ENCODE assay signal across 17 cellular contexts in genomic region chr13:89846890-89847585, GRCh38.
DNase-seq lines count a peak whose midpoint lies in the region; ATAC-seq and TF ChIP-seq lines count a peak whose summit lies in the region.
"Had no signal": no experiment of that assay in that cellular context is flagged by ENCODE, and none has a peak within 500 bp of the region (broad histone marks: within the 10 kb centered on the region; RNA-seq: fewer than 3 reads in every experiment).

No MANE protein-coding gene starts in this region.

- intact Hi-C loops in left lung (cut with DNase I): no loop called here
- intact Hi-C loops in A673 (cut with micrococcal nuclease; ENCODE audit: unreplicated experiment): no loop called here

- BruUV-seq in A673 (replicated peaks; lab: Mats Ljungman, UMichigan): no TSS peak

- H3K27ac ChIP-seq in left lung (no peak overlapping the region), A673 (ENCODE audit: low read depth, low read length, poor library complexity, severe bottlenecking) (no peak overlapping the region)
- H3K27ac ChIP-seq: Peyer's patch had no signal

- peaks cover 0 to 5% of the 10 kb centered on the region in 2 donors for H3K9me3 ChIP-seq in left lung
- no peaks in the 10 kb centered on the region for H3K9me3 ChIP-seq in A673 (ENCODE audit: low read depth, low read length, poor library complexity, severe bottlenecking)
- H3K9me3 ChIP-seq: Caco-2, Peyer's patch had no signal

- CTCF ChIA-PET in A673 (lab: Charles Lee): no interaction called here

- TF ChIP-seq CTCF in left lung (IDR thresholded peaks at IDR 0.05): no peak
- TF ChIP-seq CTCF in A673 (conservative IDR thresholded peaks at IDR 0.05; ENCODE audit: low read depth, low read length): no peak

- H3K4me3 ChIP-seq in left lung (no peak overlapping the region), A673 (ENCODE audit: low read depth, low read length, poor library complexity, severe bottlenecking) (no peak overlapping the region)
- H3K4me3 ChIP-seq: Peyer's patch had no signal

- peak; percentile 78 for ATAC-seq in SK-N-SH treated with all-trans-retinoic acid at 6 μM for 48 hours
- ATAC-seq in left lung: peak; percentile 41
- ATAC-seq: HepG2 had no signal

- no peaks in the 10 kb centered on the region for H3K36me3 ChIP-seq in left lung
- H3K36me3 ChIP-seq in A673 (ENCODE audit: insufficient read depth, low read length, poor library complexity, severe bottlenecking): no peaks in the 10 kb centered on the region
- H3K36me3 ChIP-seq: Peyer's patch had no signal

- H3K27me3 ChIP-seq in left lung (no peaks in the 10 kb centered on the region), A673 (replicated peaks; ENCODE audit: insufficient read depth, low read depth, low read length, poor library complexity) (no peaks in the 10 kb centered on the region)
- H3K27me3 ChIP-seq: Peyer's patch had no signal

- POLR2A ChIA-PET in A673 (lab: Charles Lee; ENCODE audit: low non-redundant PET): no interaction called here

- H3K4me1 ChIP-seq in left lung (no peaks in the 10 kb centered on the region), A673 (ENCODE audit: insufficient read depth, low read length, poor library complexity, severe bottlenecking) (no peaks in the 10 kb centered on the region)
- H3K4me1 ChIP-seq: Caco-2, Peyer's patch had no signal

- DNase-seq in ELR (ENCODE audit: low read depth) (peak; percentile 66), dermis microvascular lymphatic vessel endothelial cell (ENCODE audit: low read depth in 2 of 2) (peak; percentile 26 to 55), left lung (no peak), NCI-H82 treated with DMSO at 0.1 percent for 48 hours (lab: John Stamatoyannopoulos, UW; ENCODE audit: unreplicated experiment) (no peak), A673 (ENCODE audit: low spot score) (no peak)
- DNase-seq in stimulated activated naive CD4-positive, alpha-beta T cell treated with Interleukin-2 at 50 U/mL for 16 hours (lab: John Stamatoyannopoulos, UW): no peak
- no peak for DNase-seq in stimulated activated CD4-positive, alpha-beta T cell treated with anti-CD3 and anti-CD28 coated beads, Interleukin-12 subunit alpha, Interleukin-12 subunit beta, amount 100 ng/mL, for 4 hours
- DNase-seq: Caco-2, Karpas-422, NCI-H2029, NCI-H2171 treated with DMSO at 0.1 percent for 48 hours, NCI-H510A, NCI-H82, Peyer's patch, SHP77 had no signal

TF ChIP-seq in SK-N-SH treated with all-trans-retinoic acid at 6 μM for 48 hours, 23 proteins besides CTCF, POLR2A, EP300 and RAD21:
- TF ChIP-seq ISL1 (CRISPR knock-in tag; IDR thresholded peaks at IDR 0.05): peak; percentile 71
- no peak for TF ChIP-seq ZFP3 (CRISPR knock-in tag; IDR thresholded peaks at IDR 0.05)
- TF ChIP-seq ZNF8 (CRISPR knock-in tag; IDR thresholded peaks at IDR 0.05): no peak
- TF ChIP-seq GLIS3 (CRISPR knock-in tag; IDR thresholded peaks at IDR 0.05): no peak
- TF ChIP-seq RARB (CRISPR knock-in tag; IDR thresholded peaks at IDR 0.05): no peak
- peak; percentile 75; the same call in 1 of the 2 replicates for TF ChIP-seq PATZ1 (CRISPR knock-in tag; IDR thresholded peaks at IDR 0.05; ENCODE audit: borderline replicate concordance)
- TF ChIP-seq ZNF70 (CRISPR knock-in tag; IDR thresholded peaks at IDR 0.05): no peak
- TF ChIP-seq ZC3H10 (CRISPR knock-in tag; IDR thresholded peaks at IDR 0.05): 0 out of 2 replicates have a peak, but pooled peaks have one; percentile 28
- no peak for TF ChIP-seq CSDC2 (CRISPR knock-in tag; IDR thresholded peaks at IDR 0.05)
- no peak for TF ChIP-seq ZNF565 (CRISPR knock-in tag; conservative IDR thresholded peaks at IDR 0.05; ENCODE audit: low read depth)
- peak; percentile 86; the same call in 1 of the 2 replicates for TF ChIP-seq TOX (CRISPR knock-in tag; IDR thresholded peaks at IDR 0.05; ENCODE audit: borderline replicate concordance)

Comparison
In these comparisons a context has a peak if more than half of its experiments do, and no peak if none do; other contexts are left out.
1. DNase-seq: peak in ELR (single experiment) and dermis microvascular lymphatic vessel endothelial cell (2 of 2); none in left lung (0 of 2), stimulated activated naive CD4-positive, alpha-beta T cell treated with Interleukin-2 at 50 U/mL for 16 hours (single experiment), NCI-H82 treated with DMSO at 0.1 percent for 48 hours (single experiment), A673 (single experiment) and stimulated activated CD4-positive, alpha-beta T cell treated with anti-CD3 and anti-CD28 coated beads, Interleukin-12 subunit alpha, Interleukin-12 subunit beta, amount 100 ng/mL, for 4 hours (single experiment).